ENCODE assay signal across 29 cellular contexts in the genomic region with DNA sequence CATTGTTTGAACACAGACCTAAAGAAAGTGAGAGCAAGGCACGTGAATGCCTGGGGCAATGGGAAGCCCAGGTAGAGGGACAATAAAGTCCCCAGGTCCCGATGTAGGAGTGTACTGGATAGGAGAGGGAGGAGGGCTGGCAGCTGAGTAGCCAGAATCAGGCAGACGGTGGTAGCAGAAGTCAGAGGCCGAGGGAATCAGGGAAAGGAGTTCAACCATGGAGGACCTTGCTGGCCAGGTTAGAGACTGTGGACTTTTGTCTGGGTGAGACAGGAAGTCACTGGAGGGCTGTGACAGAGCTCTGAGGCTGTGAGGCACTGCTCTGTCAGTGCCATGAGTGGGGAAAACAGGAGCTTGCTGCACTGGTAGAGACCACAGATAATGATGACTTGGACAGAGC.
DNase-seq lines count a peak whose midpoint lies in the region; ATAC-seq, FAIRE-seq and TF ChIP-seq lines count a peak whose summit lies in the region.
"Had no signal": no experiment of that assay in that cellular context is flagged by ENCODE, and none has a peak within 500 bp of the region (broad histone marks: within the 10 kb centered on the region; RNA-seq: fewer than 3 reads in every experiment).

No MANE protein-coding gene starts in this region.

- H3K79me2 ChIP-seq in HepG2 (ENCODE audit: insufficient read depth, low read length), result no peaks in the 10 kb centered on the region
- H3K79me2 ChIP-seq: parathyroid adenoma had no signal

- TF ChIP-seq POLR2A in HepG2 (IDR thresholded peaks at IDR 0.05; ENCODE audit: insufficient read depth in 1 of 2, low read depth in 2 of 2, low read length in 2 of 2), result no peak
- no peak for TF ChIP-seq POLR2A in right lobe of liver (IDR thresholded peaks at IDR 0.05)

- no peak for TF ChIP-seq RAD21 in HepG2 (CRISPR knock-in tag; IDR thresholded peaks at IDR 0.05)

- CTCF ChIA-PET in HepG2 (lab: Yijun Ruan, JAX; ENCODE audit: low intra/inter-chr PET ratio, low total read pairs), result no interaction called here

- no peaks in the 10 kb centered on the region for H4K20me1 ChIP-seq in HepG2 (ENCODE audit: insufficient read depth, low read length)

- no peak overlapping the region for H3K9ac ChIP-seq in HepG2 (ENCODE audit: insufficient read depth, low read depth, low read length)
- H3K9ac ChIP-seq: parathyroid adenoma had no signal

- no peaks in the 10 kb centered on the region for H3K9me3 ChIP-seq in HepG2 (ENCODE audit: low read length)
- H3K9me3 ChIP-seq in right lobe of liver, result no peaks in the 10 kb centered on the region
- H3K9me3 ChIP-seq in MG63, result no peaks in the 10 kb centered on the region
- H3K9me3 ChIP-seq: sigmoid colon had no signal

- H3K4me2 ChIP-seq in HepG2 (ENCODE audit: low read depth, low read length), result no peak overlapping the region
- H3K4me2 ChIP-seq: PC-9 had no signal

- peaks cover 17% of the 10 kb centered on the region for H3K4me1 Mint-ChIP-seq in glutamatergic neuron (ENCODE audit: low read depth, unreplicated experiment)
- H3K4me1 Mint-ChIP-seq: activated naive CD4-positive, alpha-beta T cell treated with anti-CD3 and anti-CD28 coated beads, Interleukin-2, amount 10 ng/mL, durations not matched to agents 7 days and 5 days; CD14-positive monocyte; stimulated activated memory B cell treated with anti-CD40 and anti-IgM and Interleukin-4, amounts not matched to agents 10 μg/mL and 1 μg/mL and 100 μg/mL, for 72 hours had no signal

- H3K4me1 ChIP-seq in HepG2 (ENCODE audit: insufficient read depth, low read length), result no peaks in the 10 kb centered on the region
- H3K4me1 ChIP-seq in right lobe of liver, result no peaks in the 10 kb centered on the region
- H3K4me1 ChIP-seq: parathyroid adenoma had no signal

- no TSS peak for BruUV-seq in HepG2 (replicated peaks; lab: Mats Ljungman, UMichigan)

- H3K27ac ChIP-seq in HepG2 (ENCODE audit: extremely low read length, insufficient read depth, low read length) (no peak overlapping the region), right lobe of liver (no peak overlapping the region)
- H3K27ac ChIP-seq: epithelial cell of prostate, parathyroid adenoma, PC-9, sigmoid colon had no signal

- POLR2A ChIA-PET in HepG2 (lab: Yijun Ruan, JAX), result no interaction called here

- no peaks in the 10 kb centered on the region for H3K27me3 Mint-ChIP-seq in glutamatergic neuron (ENCODE audit: unreplicated experiment)
- H3K27me3 Mint-ChIP-seq: natural killer cell treated with Interleukin-12 subunit alpha and Interleukin-12 subunit beta and Interleukin-15 and Interleukin-18, amount 100 ng/mL, for 72 hours had no signal

- intact Hi-C loops in HepG2 (cut with micrococcal nuclease; ENCODE audit: unreplicated experiment) (no loop called here), right lobe of liver (cut with DNase I) (no loop called here)

- H3K27me3 ChIP-seq in HepG2 (ENCODE audit: control insufficient read depth in 1 of 2, insufficient read depth in 2 of 2, low read length in 2 of 2) (no peaks in the 10 kb centered on the region), right lobe of liver (no peaks in the 10 kb centered on the region), MG63 (no peaks in the 10 kb centered on the region)
- H3K27me3 ChIP-seq: dorsolateral prefrontal cortex, sigmoid colon had no signal

- TF ChIP-seq CTCF in HepG2 (CRISPR knock-in tag; IDR thresholded peaks at IDR 0.05) (no peak), right lobe of liver (IDR thresholded peaks at IDR 0.05) (no peak), glutamatergic neuron (IDR thresholded peaks at IDR 0.05; ENCODE audit: partially characterized antibody, unreplicated experiment) (no peak)

- H3K9me3 Mint-ChIP-seq in glutamatergic neuron (ENCODE audit: unreplicated experiment), result peaks cover 8% of the 10 kb centered on the region
- H3K9me3 Mint-ChIP-seq: activated naive CD4-positive, alpha-beta T cell treated with anti-CD3 and anti-CD28 coated beads, Interleukin-2, amount 10 ng/mL, durations not matched to agents 7 days and 5 days; CD14-positive monocyte; natural killer cell treated with Interleukin-12 subunit alpha and Interleukin-12 subunit beta and Interleukin-15 and Interleukin-18, amount 100 ng/mL, for 72 hours; stimulated activated memory B cell treated with anti-CD40 and anti-IgM and Interleukin-4, amounts not matched to agents 10 μg/mL and 1 μg/mL and 100 μg/mL, for 72 hours had no signal

- H3K36me3 ChIP-seq in HepG2 (replicated peaks in 1 of 2; ENCODE audit: control insufficient read depth in 1 of 2, insufficient read depth in 2 of 2, low read length in 2 of 2) (no peaks in the 10 kb centered on the region), right lobe of liver (no peaks in the 10 kb centered on the region), MG63 (no peaks in the 10 kb centered on the region)
- H3K36me3 ChIP-seq: sigmoid colon had no signal

- peak overlapping the region; percentile 41 for H3K27ac Mint-ChIP-seq in glutamatergic neuron (ENCODE audit: unreplicated experiment)
- H3K27ac Mint-ChIP-seq: activated CD8-positive, alpha-beta T cell treated with anti-CD3 and anti-CD28 coated beads, Interleukin-2, amount 10 ng/mL, durations not matched to agents 7 days and 5 days; activated naive CD4-positive, alpha-beta T cell treated with anti-CD3 and anti-CD28 coated beads, Interleukin-2, amount 10 ng/mL, durations not matched to agents 7 days and 5 days; CD14-positive monocyte; stimulated activated memory B cell treated with anti-CD40 and anti-IgM and Interleukin-4, amounts not matched to agents 10 μg/mL and 1 μg/mL and 100 μg/mL, for 72 hours had no signal

- no peaks in the 10 kb centered on the region for H3K36me3 Mint-ChIP-seq in glutamatergic neuron (ENCODE audit: unreplicated experiment)
- H3K36me3 Mint-ChIP-seq: activated naive CD4-positive, alpha-beta T cell treated with anti-CD3 and anti-CD28 coated beads, Interleukin-2, amount 10 ng/mL, durations not matched to agents 7 days and 5 days; CD14-positive monocyte; natural killer cell treated with Interleukin-12 subunit alpha and Interleukin-12 subunit beta and Interleukin-15 and Interleukin-18, amount 100 ng/mL, for 72 hours; stimulated activated memory B cell treated with anti-CD40 and anti-IgM and Interleukin-4, amounts not matched to agents 10 μg/mL and 1 μg/mL and 100 μg/mL, for 72 hours had no signal

- WGBS in HepG2 (ENCODE audit: low lambda C conversion rate), result 0% methylated on average over 4 of the region's 4 CpGs
- WGBS in right lobe of liver (ENCODE audit: insufficient coverage, low coverage, low lambda C conversion rate, missing lambda C conversion rate), result 51% methylated on average over 4 of the region's 4 CpGs

- DNase-seq in HepG2 (ENCODE audit: low spot score) (no peak), right lobe of liver (no peak), NCI-H146 treated with DMSO at 0.1 percent for 48 hours (lab: John Stamatoyannopoulos, UW; ENCODE audit: unreplicated experiment) (peak; percentile 39), glutamatergic neuron (no peak), NCI-H1436 (lab: John Stamatoyannopoulos, UW) (no peak), MG63 (no peak), NCI-H2171 (lab: John Stamatoyannopoulos, UW) (no peak)
- DNase-seq in activated CD8-positive, alpha-beta memory T cell treated with anti-CD3 and anti-CD28 coated beads, Interleukin-2, amount 50 U/mL, for 48 hours, result no peak
- DNase-seq: activated CD4-positive, CD25-positive, alpha-beta regulatory T cell; activated CD8-positive, alpha-beta T cell treated with anti-CD3 and anti-CD28 coated beads, Interleukin-2, amount 10 ng/mL, durations not matched to agents 7 days and 5 days; activated naive CD4-positive, alpha-beta T cell treated with anti-CD3 and anti-CD28 coated beads, Interleukin-2, amount 10 ng/mL, durations not matched to agents 7 days and 5 days; activated T-cell treated with anti-CD3 and anti-CD28 coated beads, Interleukin-2, amount 50 U/mL, for 48 hours; central memory CD4-positive, alpha-beta T cell; dorsolateral prefrontal cortex; hippocampal formation; NCI-H1417; NCI-H2227 treated with DMSO at 0.1 percent for 48 hours; NCI-H82; PC-9; sigmoid colon; T-helper 9 cell had no signal

- TF ChIP-seq EP300 in HepG2 (IDR thresholded peaks at IDR 0.05; ENCODE audit: low read depth in 2 of 2, low read length in 2 of 2), result no peak
- no peak for TF ChIP-seq EP300 in HepG2 (CRISPR knock-in tag; IDR thresholded peaks at IDR 0.05; ENCODE audit: borderline replicate concordance)

- peak; percentile 38; the same call in 2 of the 3 replicates for ATAC-seq in HepG2
- ATAC-seq in right lobe of liver, result no peak
- ATAC-seq: activated CD8-positive, alpha-beta T cell treated with anti-CD3 and anti-CD28 coated beads, Interleukin-2, amount 10 ng/mL, durations not matched to agents 7 days and 5 days; HCT116; natural killer cell treated with Interleukin-12 subunit alpha and Interleukin-12 subunit beta and Interleukin-15 and Interleukin-18, amount 100 ng/mL, for 72 hours; SK-N-SH treated with all-trans-retinoic acid at 6 μM for 48 hours; stimulated activated memory B cell treated with anti-CD40 and anti-IgM and Interleukin-4, amounts not matched to agents 10 μg/mL and 1 μg/mL and 100 μg/mL, for 72 hours had no signal

- H3K4me3 Mint-ChIP-seq in glutamatergic neuron (ENCODE audit: unreplicated experiment), result no peak overlapping the region
- H3K4me3 Mint-ChIP-seq: activated CD8-positive, alpha-beta T cell treated with anti-CD3 and anti-CD28 coated beads, Interleukin-2, amount 10 ng/mL, durations not matched to agents 7 days and 5 days; activated naive CD4-positive, alpha-beta T cell treated with anti-CD3 and anti-CD28 coated beads, Interleukin-2, amount 10 ng/mL, durations not matched to agents 7 days and 5 days; CD14-positive monocyte; natural killer cell treated with Interleukin-12 subunit alpha and Interleukin-12 subunit beta and Interleukin-15 and Interleukin-18, amount 100 ng/mL, for 72 hours; stimulated activated memory B cell treated with anti-CD40 and anti-IgM and Interleukin-4, amounts not matched to agents 10 μg/mL and 1 μg/mL and 100 μg/mL, for 72 hours had no signal

- no peak overlapping the region for H3K4me3 ChIP-seq in HepG2 (replicated peaks in 1 of 3; ENCODE audit: insufficient read depth in 1 of 3, low read depth in 2 of 3, low read length in 3 of 3)
- H3K4me3 ChIP-seq in right lobe of liver, result no peak overlapping the region
- H3K4me3 ChIP-seq in MG63, result no peak overlapping the region
- H3K4me3 ChIP-seq: dorsolateral prefrontal cortex, PC-9, sigmoid colon had no signal

- in situ Hi-C loops in HepG2 (cut with HindIII; ENCODE audit: extremely low pct_ligation_motif_present, low pct_unique_long_range_greater_than_20kb), result no loop called here

- H2AFZ ChIP-seq in HepG2 (ENCODE audit: low read length), result no peak overlapping the region
- H2AFZ ChIP-seq: parathyroid adenoma, PC-9 had no signal

- no peak for FAIRE-seq in HepG2 (lab: Jason Lieb, UNC)
- FAIRE-seq: GM12891 had no signal

TF ChIP-seq in HepG2, 621 proteins besides CTCF, POLR2A, EP300 and RAD21:
- TF ChIP-seq ZNF235 (CRISPR knock-in tag; IDR thresholded peaks at IDR 0.05; ENCODE audit: borderline replicate concordance), result no peak
- TF ChIP-seq SALL1 (CRISPR knock-in tag; IDR thresholded peaks at IDR 0.05), result no peak
- TF ChIP-seq AGO2 (optimal IDR thresholded peaks at IDR 0.05; ENCODE audit: low read depth, low read length), result no peak
